Comparison of ENCODE assay signal across 8 cellular contexts in the genomic region with DNA sequence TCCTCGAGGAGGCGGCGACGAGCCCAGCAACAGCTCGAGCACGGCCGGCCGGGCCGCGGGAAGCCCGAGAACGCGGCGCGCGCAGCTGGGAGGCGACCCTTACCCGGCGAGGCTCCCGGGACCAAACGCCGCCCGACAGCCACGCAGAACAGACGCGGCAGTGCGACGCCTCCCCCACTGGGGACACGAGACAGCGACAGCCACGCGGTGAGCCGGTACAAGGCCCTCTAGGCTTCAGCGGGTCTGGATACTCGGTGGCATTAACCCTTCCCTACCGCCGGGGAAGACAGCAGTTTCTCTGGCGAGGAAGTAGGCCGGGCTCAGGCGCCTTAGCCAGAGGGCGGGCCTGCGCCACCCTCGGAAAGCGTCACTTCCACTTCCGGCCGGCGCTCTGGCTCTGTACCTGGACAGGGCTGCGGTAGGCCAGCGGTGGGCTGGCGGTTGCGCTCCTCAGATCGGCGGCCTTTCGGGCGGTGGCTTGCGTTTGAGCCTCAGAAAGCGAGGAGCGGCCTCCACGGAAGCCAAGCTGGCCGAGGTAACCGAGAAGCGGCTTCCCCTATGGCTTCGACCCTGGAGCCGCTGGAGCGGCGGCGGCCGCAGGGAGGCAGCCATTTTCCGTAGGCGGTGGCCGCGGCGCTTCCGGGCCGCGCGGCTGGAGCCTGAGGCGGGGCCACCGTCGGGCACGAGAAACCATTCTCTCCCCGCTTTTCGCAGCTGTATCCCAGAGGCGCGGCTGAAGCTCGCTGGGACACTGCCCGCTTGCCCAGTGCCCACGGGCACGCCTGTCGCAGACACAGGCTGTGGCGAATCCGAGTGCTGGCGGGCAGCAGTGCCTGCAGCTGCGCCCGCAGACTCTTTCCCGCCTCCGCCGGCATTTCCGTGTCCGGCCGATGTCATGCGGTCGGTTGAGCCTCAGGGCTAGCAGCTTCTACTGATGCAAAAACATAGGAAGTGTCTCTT. TPM values are rescaled to one million over a fixed set of nuclear protein-coding genes. Genes with fewer than 3 reads are reported as not detected.
A peak's percentile ranks its signal among the peaks of the same experiment; 100 is the strongest.
DNase-seq lines count a peak whose midpoint lies in the region; ATAC-seq lines count a peak whose summit lies in the region.

A gene with protein sequence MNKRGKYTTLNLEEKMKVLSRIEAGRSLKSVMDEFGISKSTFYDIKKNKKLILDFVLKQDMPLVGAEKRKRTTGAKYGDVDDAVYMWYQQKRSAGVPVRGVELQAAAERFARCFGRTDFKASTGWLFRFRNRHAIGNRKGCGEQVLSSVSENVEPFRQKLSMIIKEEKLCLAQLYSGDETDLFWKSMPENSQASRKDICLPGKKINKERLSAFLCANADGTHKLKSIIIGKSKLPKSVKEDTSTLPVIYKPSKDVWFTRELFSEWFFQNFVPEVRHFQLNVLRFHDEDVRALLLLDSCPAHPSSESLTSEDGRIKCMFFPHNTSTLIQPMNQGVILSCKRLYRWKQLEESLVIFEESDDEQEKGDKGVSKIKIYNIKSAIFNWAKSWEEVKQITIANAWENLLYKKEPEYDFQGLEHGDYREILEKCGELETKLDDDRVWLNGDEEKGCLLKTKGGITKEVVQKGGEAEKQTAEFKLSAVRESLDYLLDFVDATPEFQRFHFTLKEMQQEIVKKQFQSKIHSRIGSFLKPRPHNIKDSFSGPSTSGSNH (minus strand): TSS at position 322 of the 960 bp plus-strand sequence. CDS start 4,816 bp downstream, outside the sequence.
A gene (plus strand): TSS at position 389 of the 960 bp plus-strand sequence. CDS start 2,932 bp downstream, outside the sequence.

- ATAC-seq in GM18907 (IDR thresholded peaks at IDR 0.05; ENCODE audit: unreplicated experiment), result peak; percentile 94
- ATAC-seq in HG03139 (IDR thresholded peaks at IDR 0.05; ENCODE audit: unreplicated experiment), result peak; percentile 86

- DNase-seq in AG08396 (ENCODE audit: low spot score) (peak; percentile 92), NCI-H460 (ENCODE audit: extremely low read depth, low read depth) (peak; percentile 68), left kidney (ENCODE audit: low read depth, low spot score) (peak; percentile 97)
- peak; percentile 86 for DNase-seq in activated CD4-positive, alpha-beta T cell treated with anti-CD3 and anti-CD28 coated beads for 48 hours
- peak; percentile 66 to 71 for DNase-seq in stimulated activated CD4-positive, alpha-beta T cell treated with anti-CD3 and anti-CD28 coated beads, Interleukin-1b, Interleukin-23, amount 100 ng/mL, for 4 hours (ENCODE audit: low read depth in 2 of 2)

- H3K27ac ChIP-seq in cingulate gyrus (ENCODE audit: low read depth, low read length), result peak within 1 kb of the TSS; percentile 78

RNA-seq across cellular contexts. Expression of the first gene that starts in this region (rescaled TPM):
- 9.4 and 9.7 TPM in 2 replicates for total RNA-seq in NCI-H460 (2014; rRNA removed; shearing (Covaris generic))
- polyA plus RNA-seq in NCI-H460 (2014; cell fraction: nucleus; rRNA removed), result 10.9 and 17.4 TPM in 2 replicates

RNA-seq across cellular contexts. Expression of the second gene that starts in this region (rescaled TPM):
- 18.1 and 24.9 TPM in 2 replicates for total RNA-seq in NCI-H460 (2014; rRNA removed; shearing (Covaris generic))
- polyA plus RNA-seq in NCI-H460 (2014; cell fraction: nucleus; rRNA removed), result 21.9 and 31.3 TPM in 2 replicates

Comparison
In these comparisons a context has a peak if more than half of its experiments do, and no peak if none do; other contexts are left out.
1. Peak in every context shown above with its lines: DNase-seq, ATAC-seq and H3K27ac ChIP-seq.